ENCODE assay signal across 3 cellular contexts in the genomic region with DNA sequence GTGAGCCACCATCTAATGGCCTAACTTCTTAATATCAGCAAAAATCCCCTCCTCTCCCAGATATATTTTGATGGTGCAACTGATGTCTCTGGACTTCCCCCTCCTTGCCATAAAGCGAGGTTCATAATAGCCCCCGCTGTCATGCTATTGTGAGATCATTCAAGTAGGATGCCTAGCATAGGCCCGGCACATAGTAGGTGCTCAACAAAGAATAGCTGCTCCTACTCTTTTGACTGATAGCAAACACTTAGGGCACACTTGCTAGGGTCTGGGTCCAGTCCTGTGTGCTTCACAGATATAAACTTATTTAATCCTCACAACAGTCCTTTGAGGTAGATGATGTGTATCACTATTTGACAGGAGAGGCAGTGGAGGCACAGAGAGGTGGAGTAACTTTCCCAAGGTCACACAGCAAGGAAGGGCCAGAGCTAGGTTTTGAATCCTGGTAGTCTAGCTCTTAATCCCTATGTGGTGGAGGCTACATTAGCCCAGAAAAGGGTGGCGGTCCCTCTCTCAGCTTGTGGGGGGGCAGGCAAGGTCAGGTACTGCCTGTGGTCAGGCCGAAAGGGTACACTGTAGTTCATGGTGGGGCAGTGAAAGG.
TF ChIP-seq lines count a peak whose summit lies in the region.

No MANE protein-coding gene starts in this region.

TF ChIP-seq in A549, 52 proteins besides CTCF, POLR2A, EP300 and RAD21:
- TF ChIP-seq MAZ (IDR thresholded peaks at IDR 0.05; ENCODE audit: borderline replicate concordance, low read depth, low read length) = no peak
- no peak for TF ChIP-seq MAFK (IDR thresholded peaks at IDR 0.05; ENCODE audit: partially characterized antibody)
- TF ChIP-seq ZFP36 (IDR thresholded peaks at IDR 0.05; ENCODE audit: borderline replicate concordance, partially characterized antibody) = peak; percentile 77
- TF ChIP-seq, protein P1, sequence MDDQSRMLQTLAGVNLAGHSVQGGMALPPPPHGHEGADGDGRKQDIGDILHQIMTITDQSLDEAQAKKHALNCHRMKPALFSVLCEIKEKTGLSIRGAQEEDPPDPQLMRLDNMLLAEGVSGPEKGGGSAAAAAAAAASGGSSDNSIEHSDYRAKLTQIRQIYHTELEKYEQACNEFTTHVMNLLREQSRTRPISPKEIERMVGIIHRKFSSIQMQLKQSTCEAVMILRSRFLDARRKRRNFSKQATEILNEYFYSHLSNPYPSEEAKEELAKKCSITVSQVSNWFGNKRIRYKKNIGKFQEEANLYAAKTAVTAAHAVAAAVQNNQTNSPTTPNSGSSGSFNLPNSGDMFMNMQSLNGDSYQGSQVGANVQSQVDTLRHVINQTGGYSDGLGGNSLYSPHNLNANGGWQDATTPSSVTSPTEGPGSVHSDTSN (IDR thresholded peaks at IDR 0.05) = no peak
- TF ChIP-seq KDM1A (IDR thresholded peaks at IDR 0.05; ENCODE audit: low read depth) = peak; percentile 19; the same call in 1 of the 2 replicates
- no peak for TF ChIP-seq GATA3 (IDR thresholded peaks at IDR 0.05; ENCODE audit: borderline replicate concordance)
- TF ChIP-seq, protein P2, sequence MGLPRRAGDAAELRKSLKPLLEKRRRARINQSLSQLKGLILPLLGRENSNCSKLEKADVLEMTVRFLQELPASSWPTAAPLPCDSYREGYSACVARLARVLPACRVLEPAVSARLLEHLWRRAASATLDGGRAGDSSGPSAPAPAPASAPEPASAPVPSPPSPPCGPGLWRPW (IDR thresholded peaks at IDR 0.05) = no peak
- no peak for TF ChIP-seq SMC3 (IDR thresholded peaks at IDR 0.05)

TF ChIP-seq in HEK293, 187 proteins besides CTCF, POLR2A, EP300 and RAD21:
- peak; percentile 80 for TF ChIP-seq ZNF664 (tag by site-specific recombination; IDR thresholded peaks at IDR 0.05)
- TF ChIP-seq ZNF768 (tag by site-specific recombination; IDR thresholded peaks at IDR 0.05) = peak; percentile 89; the same call in 1 of the 2 replicates
- TF ChIP-seq, protein P3, sequence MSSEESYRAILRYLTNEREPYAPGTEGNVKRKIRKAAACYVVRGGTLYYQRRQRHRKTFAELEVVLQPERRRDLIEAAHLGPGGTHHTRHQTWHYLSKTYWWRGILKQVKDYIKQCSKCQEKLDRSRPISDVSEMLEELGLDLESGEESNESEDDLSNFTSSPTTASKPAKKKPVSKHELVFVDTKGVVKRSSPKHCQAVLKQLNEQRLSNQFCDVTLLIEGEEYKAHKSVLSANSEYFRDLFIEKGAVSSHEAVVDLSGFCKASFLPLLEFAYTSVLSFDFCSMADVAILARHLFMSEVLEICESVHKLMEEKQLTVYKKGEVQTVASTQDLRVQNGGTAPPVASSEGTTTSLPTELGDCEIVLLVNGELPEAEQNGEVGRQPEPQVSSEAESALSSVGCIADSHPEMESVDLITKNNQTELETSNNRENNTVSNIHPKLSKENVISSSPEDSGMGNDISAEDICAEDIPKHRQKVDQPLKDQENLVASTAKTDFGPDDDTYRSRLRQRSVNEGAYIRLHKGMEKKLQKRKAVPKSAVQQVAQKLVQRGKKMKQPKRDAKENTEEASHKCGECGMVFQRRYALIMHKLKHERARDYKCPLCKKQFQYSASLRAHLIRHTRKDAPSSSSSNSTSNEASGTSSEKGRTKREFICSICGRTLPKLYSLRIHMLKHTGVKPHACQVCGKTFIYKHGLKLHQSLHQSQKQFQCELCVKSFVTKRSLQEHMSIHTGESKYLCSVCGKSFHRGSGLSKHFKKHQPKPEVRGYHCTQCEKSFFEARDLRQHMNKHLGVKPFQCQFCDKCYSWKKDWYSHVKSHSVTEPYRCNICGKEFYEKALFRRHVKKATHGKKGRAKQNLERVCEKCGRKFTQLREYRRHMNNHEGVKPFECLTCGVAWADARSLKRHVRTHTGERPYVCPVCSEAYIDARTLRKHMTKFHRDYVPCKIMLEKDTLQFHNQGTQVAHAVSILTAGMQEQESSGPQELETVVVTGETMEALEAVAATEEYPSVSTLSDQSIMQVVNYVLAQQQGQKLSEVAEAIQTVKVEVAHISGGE (tag by site-specific recombination; conservative IDR thresholded peaks at IDR 0.05; ENCODE audit: low read depth) = no peak
TF ChIP-seq in HEK293: peak in this region for 2.

TF ChIP-seq in K562, 482 proteins besides CTCF, POLR2A, EP300 and RAD21:
- TF ChIP-seq BRD9 (IDR thresholded peaks at IDR 0.05; ENCODE audit: low read depth, partially characterized antibody) (peak; percentile 41), SP1 (CRISPR knock-in tag; IDR thresholded peaks at IDR 0.05) (no peak), HDAC2 (IDR thresholded peaks at IDR 0.05) (peak; percentile 79; the same call in 1 of the 2 replicates), ZFP36 (IDR thresholded peaks at IDR 0.05; ENCODE audit: low read depth, low read length, partially characterized antibody) (peak; percentile 89), RCOR1 (IDR thresholded peaks at IDR 0.05; ENCODE audit: borderline replicate concordance in 1 of 2, low read depth in 2 of 2, low read length in 2 of 2) (0 out of 4 replicates have a peak, but pooled peaks of 1 of the 2 experiments have one; percentile 33), MEF2A (IDR thresholded peaks at IDR 0.05; ENCODE audit: control insufficient read depth, low read depth, low read length) (no peak), BCOR (IDR thresholded peaks at IDR 0.05) (peak; percentile 94), ZKSCAN1 (IDR thresholded peaks at IDR 0.05; ENCODE audit: low read depth, low read length) (peak; percentile 93), HDAC1 (IDR thresholded peaks at IDR 0.05) (0 out of 4 replicates have a peak, but pooled peaks of 1 of the 2 experiments have one; percentile 36), RBM25 (IDR thresholded peaks at IDR 0.05; ENCODE audit: low read depth, low read length, severe bottlenecking) (peak; percentile 91), KDM1A (IDR thresholded peaks at IDR 0.05) (peak in 1 of 2 experiments; percentile 67; a peak in 3 of 4 replicates), FOXA1 (IDR thresholded peaks at IDR 0.05; ENCODE audit: borderline replicate concordance) (no peak), ZC3H4 (CRISPR knock-in tag; IDR thresholded peaks at IDR 0.05; ENCODE audit: borderline replicate concordance) (0 out of 2 replicates have a peak, but pooled peaks have one; percentile 27), SMARCA5 (IDR thresholded peaks at IDR 0.05) (peak; percentile 89), ADNP (tag; IDR thresholded peaks at IDR 0.05) (peak; percentile 81)
- TF ChIP-seq, protein P3 (CRISPR knock-in tag; IDR thresholded peaks at IDR 0.05) = no peak
TF ChIP-seq in K562: peak in this region for 12.
